ENCODE assay signal across 18 cellular contexts in genomic region chr7:148905093-148905666, GRCh38. TPM values are rescaled to one million over a fixed set of nuclear protein-coding genes. Genes with fewer than 3 reads are reported as not detected.
A peak's percentile ranks its signal among the peaks of the same experiment; 100 is the strongest.
DNase-seq lines count a peak whose midpoint lies in the region; ATAC-seq and TF ChIP-seq lines count a peak whose summit lies in the region.
"Had no signal": no experiment of that assay in that cellular context is flagged by ENCODE, and none has a peak within 500 bp of the region (broad histone marks: within the 10 kb centered on the region; RNA-seq: fewer than 3 reads in every experiment).

No MANE protein-coding gene starts in this region.

- H3K4me1 Mint-ChIP-seq in activated naive CD4-positive, alpha-beta T cell treated with anti-CD3 and anti-CD28 coated beads for 36 hours (ENCODE audit: low read depth), result peaks cover 34% of the 10 kb centered on the region

- no peak overlapping the region for H3K4me2 ChIP-seq in MM.1S (ENCODE audit: low read depth, low read length)

- H3K9me2 ChIP-seq in MM.1S (replicated peaks; ENCODE audit: insufficient read depth, low read length), result no peaks in the 10 kb centered on the region

- H3K4me1 ChIP-seq in MM.1S (ENCODE audit: low read length) (no peaks in the 10 kb centered on the region), mucosa of descending colon (ENCODE audit: low read depth) (no peaks in the 10 kb centered on the region)
- H3K4me1 ChIP-seq: esophagus muscularis mucosa, right atrium auricular region, SJCRH30 had no signal

- no peak overlapping the region for H3K9ac ChIP-seq in MM.1S (ENCODE audit: low read length)

- H3K9me3 Mint-ChIP-seq in activated naive CD4-positive, alpha-beta T cell treated with anti-CD3 and anti-CD28 coated beads for 36 hours, result no peaks in the 10 kb centered on the region
- H3K9me3 Mint-ChIP-seq: CD4-positive, alpha-beta T cell; nephron progenitor cell had no signal

- H3K27me3 Mint-ChIP-seq in activated naive CD4-positive, alpha-beta T cell treated with anti-CD3 and anti-CD28 coated beads for 36 hours (ENCODE audit: low read depth), result no peaks in the 10 kb centered on the region
- H3K27me3 Mint-ChIP-seq: CD4-positive, alpha-beta T cell had no signal

- peak; percentile 15 for DNase-seq in NCI-H510A treated with DMSO at 0.1 percent for 48 hours (lab: John Stamatoyannopoulos, UW)
- no peak for DNase-seq in NCI-H510A (lab: John Stamatoyannopoulos, UW)
- no peak for DNase-seq in MM.1S
- no peak for DNase-seq in WERI-Rb-1
- DNase-seq in mucosa of descending colon, result peak in 1 of 3 donors; percentile 7
- no peak for DNase-seq in stimulated activated CD4-positive, alpha-beta T cell treated with anti-CD3 and anti-CD28 coated beads, Interleukin-2, amount 100 ng/mL, for 24 hours
- no peak for DNase-seq in putamen (ENCODE audit: low spot score)
- DNase-seq in activated naive CD4-positive, alpha-beta T cell treated with anti-CD3 and anti-CD28 coated beads for 36 hours, result no peak
- DNase-seq: activated naive CD4-positive, alpha-beta T cell treated with Interleukin-2 at 50 U/mL for 16 hours; CD4-positive, alpha-beta T cell; mesenchymal stem cell; NCI-H1436 treated with DMSO at 0.1 percent for 48 hours; nephron progenitor cell; SJCRH30; T1000 had no signal

- ATAC-seq in mucosa of descending colon, result peak; percentile 50

- CTCF ChIA-PET in activated naive CD4-positive, alpha-beta T cell treated with anti-CD3 and anti-CD28 coated beads for 36 hours (lab: Charles Lee), result interaction anchor here (1.6 kb wide), 1 partner anchor 36 kb away, joined by 3 read pairs; no protein-coding TSS in a partner anchor

- H3K9me3 ChIP-seq in MM.1S (replicated peaks; ENCODE audit: insufficient read depth, low read length) (no peaks in the 10 kb centered on the region), WERI-Rb-1 (ENCODE audit: severe bottlenecking) (no peaks in the 10 kb centered on the region), mucosa of descending colon (no peaks in the 10 kb centered on the region)
- H3K9me3 ChIP-seq: esophagus muscularis mucosa, right atrium auricular region, SJCRH30, suprapubic skin had no signal

- H3K27ac ChIP-seq in MM.1S (ENCODE audit: low read length), result no peak overlapping the region
- peak overlapping the region; percentile 70 for H3K27ac ChIP-seq in WERI-Rb-1
- H3K27ac ChIP-seq: esophagus muscularis mucosa, right atrium auricular region, SJCRH30, suprapubic skin had no signal

- TF ChIP-seq CTCF in MM.1S (IDR thresholded peaks at IDR 0.05; ENCODE audit: low read length) (no peak), WERI-Rb-1 (IDR thresholded peaks at IDR 0.05; ENCODE audit: low read depth, low read length) (no peak), mucosa of descending colon (IDR thresholded peaks at IDR 0.05) (no peak)

- H3K27me3 ChIP-seq in MM.1S (replicated peaks; ENCODE audit: insufficient read depth, low read length), result no peaks in the 10 kb centered on the region
- H3K27me3 ChIP-seq in WERI-Rb-1 (ENCODE audit: insufficient read depth, low read depth, severe bottlenecking), result no peaks in the 10 kb centered on the region
- H3K27me3 ChIP-seq: right atrium auricular region, suprapubic skin had no signal

- no peaks in the 10 kb centered on the region for H4K20me1 ChIP-seq in MM.1S (ENCODE audit: insufficient read depth, low read length)

- H3K36me3 ChIP-seq in MM.1S (replicated peaks; ENCODE audit: insufficient read depth, low read length) (no peaks in the 10 kb centered on the region), WERI-Rb-1 (no peaks in the 10 kb centered on the region), mucosa of descending colon (ENCODE audit: low read depth) (no peaks in the 10 kb centered on the region)
- H3K36me3 ChIP-seq: esophagus muscularis mucosa, right atrium auricular region, SJCRH30, suprapubic skin had no signal

- H3K36me3 Mint-ChIP-seq in activated naive CD4-positive, alpha-beta T cell treated with anti-CD3 and anti-CD28 coated beads for 36 hours (ENCODE audit: low read depth), result no peaks in the 10 kb centered on the region

- no peak overlapping the region for H3K4me3 Mint-ChIP-seq in activated naive CD4-positive, alpha-beta T cell treated with anti-CD3 and anti-CD28 coated beads for 36 hours
- H3K4me3 Mint-ChIP-seq: CD4-positive, alpha-beta T cell; nephron progenitor cell had no signal

- no peaks in the 10 kb centered on the region for H3F3A ChIP-seq in MM.1S (ENCODE audit: insufficient read depth, low read length)

- H3K27ac Mint-ChIP-seq in activated naive CD4-positive, alpha-beta T cell treated with anti-CD3 and anti-CD28 coated beads for 36 hours, result no peak overlapping the region
- H3K27ac Mint-ChIP-seq: CD4-positive, alpha-beta T cell; nephron progenitor cell had no signal

- intact Hi-C loops in mucosa of descending colon (cut with DNase I, micrococcal nuclease), result no loop called here
- intact Hi-C loops in activated naive CD4-positive, alpha-beta T cell treated with anti-CD3 and anti-CD28 coated beads for 36 hours (cut with micrococcal nuclease), result no loop called here

- no peak overlapping the region for H3K4me3 ChIP-seq in MM.1S (ENCODE audit: low read length)
- no peak overlapping the region for H3K4me3 ChIP-seq in WERI-Rb-1 (ENCODE audit: low read depth, low read length)
- H3K4me3 ChIP-seq in mucosa of descending colon, result no peak overlapping the region
- H3K4me3 ChIP-seq: esophagus muscularis mucosa, right atrium auricular region, SJCRH30, suprapubic skin had no signal

- no peaks in the 10 kb centered on the region for H3K79me2 ChIP-seq in MM.1S (ENCODE audit: low read length)

- H2AFZ ChIP-seq in MM.1S (ENCODE audit: low read length), result peak overlapping the region; percentile 2; the same call in 1 of the 2 replicates

RNA-seq across cellular contexts. Expression of gene EZH2, which starts 21.1 kb away (rescaled TPM):
- total RNA-seq in mucosa of descending colon, result 10 to 100 TPM in 2 of 3 donors, 1 to 10 TPM in 1; 4.7 to 18.1 (median 10.5) TPM
- total RNA-seq in activated naive CD4-positive, alpha-beta T cell treated with anti-CD3 and anti-CD28 coated beads for 36 hours, result 100 to 1,000 TPM; 132 to 133 TPM

Comparison
In these comparisons a context has a peak if more than half of its experiments do, and no peak if none do; other contexts are left out.
1. RNA of gene EZH2, which starts 21.1 kb away (total RNA-seq): 132 to 133 TPM in activated naive CD4-positive, alpha-beta T cell treated with anti-CD3 and anti-CD28 coated beads for 36 hours; 4.7 to 18.1 TPM in mucosa of descending colon; every median in the first group is over 4 times any median in the second.